ENCODE assay signal across 18 cellular contexts in genomic region chr12:101040936-101041335, GRCh38.
DNase-seq lines count a peak whose midpoint lies in the region; ATAC-seq, FAIRE-seq and TF ChIP-seq lines count a peak whose summit lies in the region.
"Had no signal": no experiment of that assay in that cellular context is flagged by ENCODE, and none has a peak within 500 bp of the region (broad histone marks: within the 10 kb centered on the region; RNA-seq: fewer than 3 reads in every experiment).

No MANE protein-coding gene starts in this region.

- FAIRE-seq in GM19239 (lab: Jason Lieb, UNC), result no peak
- FAIRE-seq: K562 had no signal

- H3K27me3 ChIP-seq in RWPE2 (ENCODE audit: insufficient read depth, poor library complexity, severe bottlenecking) (no peaks in the 10 kb centered on the region), uterus (no peaks in the 10 kb centered on the region)

- no peaks in the 10 kb centered on the region for H3K9me3 ChIP-seq in RWPE2 (ENCODE audit: severe bottlenecking)
- no peaks in the 10 kb centered on the region for H3K9me3 ChIP-seq in uterus

- intact Hi-C loops in uterus (cut with DNase I; ENCODE audit: low total_unique reads), result no loop called here

- H3K36me3 ChIP-seq in RWPE2 (ENCODE audit: low read depth) (no peaks in the 10 kb centered on the region), uterus (no peaks in the 10 kb centered on the region)

- TF ChIP-seq POLR2A in uterus (IDR thresholded peaks at IDR 0.05), result no peak

- DNase-seq in HCEC 1CT (peak; percentile 14), RWPE2 (ENCODE audit: low spot score) (no peak), fibroblast of gingiva (ENCODE audit: low read depth) (peak; percentile 10), renal cortical epithelial cell (ENCODE audit: low read depth) (peak; percentile 52), uterus (no peak), GM19239 (ENCODE audit: insufficient read length, low spot score) (no peak), NCI-H128 (lab: John Stamatoyannopoulos, UW; ENCODE audit: unreplicated experiment) (no peak)
- no peak for DNase-seq in activated CD4-positive, CD25-positive, alpha-beta regulatory T cell (lab: John Stamatoyannopoulos, UW)
- DNase-seq: COR-L47, NCI-H1694, NCI-H2107, NCI-H2227 treated with DMSO at 0.1 percent for 48 hours, NCI-H524 treated with DMSO at 0.1 percent for 48 hours, SIG-M5, SW 1271 had no signal

- H3K4me3 ChIP-seq in RWPE2 (ENCODE audit: severe bottlenecking) (no peak overlapping the region), uterus (no peak overlapping the region)
- H3K4me3 ChIP-seq: K562 had no signal

- H3K27ac ChIP-seq in RWPE2 (ENCODE audit: poor library complexity, severe bottlenecking) (peak overlapping the region; percentile 21), uterus (no peak overlapping the region)
- H3K27ac ChIP-seq: C4-2B had no signal

- H3K4me1 ChIP-seq in RWPE2 (ENCODE audit: insufficient read depth, poor library complexity, severe bottlenecking), result peaks cover 5% of the 10 kb centered on the region
- H3K4me1 ChIP-seq in uterus, result no peaks in the 10 kb centered on the region

- ATAC-seq in RWPE2 (ENCODE audit: low read depth), result peak; percentile 35; the same call in 1 of the 3 replicates
- ATAC-seq: HCT116, K562 had no signal

- no peak for TF ChIP-seq CTCF in RWPE2 (IDR thresholded peaks at IDR 0.05; ENCODE audit: poor library complexity, severe bottlenecking)
- no peak for TF ChIP-seq CTCF in uterus (IDR thresholded peaks at IDR 0.05)

Comparison
In these comparisons a context has a peak if more than half of its experiments do, and no peak if none do; other contexts are left out.
1. DNase-seq: peak in HCEC 1CT (single experiment), fibroblast of gingiva (single experiment) and renal cortical epithelial cell (single experiment); none in RWPE2 (single experiment), uterus (0 of 2), GM19239 (single experiment), activated CD4-positive, CD25-positive, alpha-beta regulatory T cell (0 of 4) and NCI-H128 (single experiment).